24 cellular contexts compared by ENCODE assay signal in genomic region chr2:172774302-172774701, GRCh38. TPM values are rescaled to one million over a fixed set of nuclear protein-coding genes. Genes with fewer than 3 reads are reported as not detected.
"Had no signal": no experiment of that assay in that cellular context is flagged by ENCODE, and none has a peak within 500 bp of the region (broad histone marks: within the 10 kb centered on the region; RNA-seq: fewer than 3 reads in every experiment).

No MANE protein-coding gene starts in this region.

- H3K27ac ChIP-seq: neural progenitor cell, ovary, parathyroid adenoma, psoas muscle, skin epidermis, stomach, suprapubic skin, testis, tibial artery, transverse colon, upper lobe of right lung, uterus had no signal

- H3K36me3 ChIP-seq: neural progenitor cell, ovary, stomach, suprapubic skin, tibial artery, transverse colon, upper lobe of right lung, uterus had no signal

- H3K4me2 ChIP-seq: neural progenitor cell had no signal

- H3K9me3 ChIP-seq: ovary, psoas muscle, suprapubic skin, testis, tibial artery, transverse colon, upper lobe of right lung, uterus had no signal

- H3K4me3 ChIP-seq: neural progenitor cell, ovary, psoas muscle, skin epidermis, stomach, suprapubic skin, testis, tibial artery, transverse colon, upper lobe of right lung, uterus had no signal

- H3K79me2 ChIP-seq: parathyroid adenoma had no signal

- H3K27me3 ChIP-seq: neural progenitor cell, ovary, stomach, suprapubic skin, testis, tibial artery, transverse colon, upper lobe of right lung, uterus had no signal

- DNase-seq: naive thymus-derived CD4-positive, alpha-beta T cell; natural killer cell; occipital lobe; ovary; posterior cingulate gyrus; psoas muscle; right cardiac atrium; stimulated activated CD4-positive, alpha-beta T cell treated with anti-CD3 and anti-CD28 coated beads, Interleukin-15, amount 100 ng/mL, for 24 hours; stimulated activated CD4-positive, alpha-beta T cell treated with anti-CD3 and anti-CD28 coated beads, Interleukin-2, amount 100 ng/mL, for 24 hours; stimulated activated CD4-positive, alpha-beta T cell treated with anti-CD3 and anti-CD28 coated beads, Interleukin-2, amount 100 ng/mL, for 48 hours; stimulated activated CD4-positive, alpha-beta T cell treated with anti-CD3 and anti-CD28 coated beads, Interleukin-4, amount 100 ng/mL, for 24 hours; stimulated activated naive B cell treated with anti-CD40 and anti-IgM and Interleukin-4, amounts not matched to agents 10 μg/mL and 1 μg/mL and 100 μg/mL, for 72 hours; stimulated activated naive CD4-positive, alpha-beta T cell treated with Interleukin-2 at 50 U/mL for 16 hours; stomach; substantia nigra; testis; tibial artery; transverse colon; upper lobe of right lung; uterus had no signal

- H2AFZ ChIP-seq: neural progenitor cell, parathyroid adenoma had no signal

- H3K9ac ChIP-seq: neural progenitor cell, parathyroid adenoma had no signal

- H3K4me1 ChIP-seq: neural progenitor cell, parathyroid adenoma, psoas muscle, stomach, suprapubic skin, testis, tibial artery, transverse colon, upper lobe of right lung, uterus had no signal

RNA-seq across cellular contexts. Expression of gene RAPGEF4, which starts 38.7 kb away (rescaled TPM):
- polyA plus RNA-seq: naive thymus-derived CD4-positive, alpha-beta T cell had no signal
